ENCODE assay signal across 14 cellular contexts in the genomic region with DNA sequence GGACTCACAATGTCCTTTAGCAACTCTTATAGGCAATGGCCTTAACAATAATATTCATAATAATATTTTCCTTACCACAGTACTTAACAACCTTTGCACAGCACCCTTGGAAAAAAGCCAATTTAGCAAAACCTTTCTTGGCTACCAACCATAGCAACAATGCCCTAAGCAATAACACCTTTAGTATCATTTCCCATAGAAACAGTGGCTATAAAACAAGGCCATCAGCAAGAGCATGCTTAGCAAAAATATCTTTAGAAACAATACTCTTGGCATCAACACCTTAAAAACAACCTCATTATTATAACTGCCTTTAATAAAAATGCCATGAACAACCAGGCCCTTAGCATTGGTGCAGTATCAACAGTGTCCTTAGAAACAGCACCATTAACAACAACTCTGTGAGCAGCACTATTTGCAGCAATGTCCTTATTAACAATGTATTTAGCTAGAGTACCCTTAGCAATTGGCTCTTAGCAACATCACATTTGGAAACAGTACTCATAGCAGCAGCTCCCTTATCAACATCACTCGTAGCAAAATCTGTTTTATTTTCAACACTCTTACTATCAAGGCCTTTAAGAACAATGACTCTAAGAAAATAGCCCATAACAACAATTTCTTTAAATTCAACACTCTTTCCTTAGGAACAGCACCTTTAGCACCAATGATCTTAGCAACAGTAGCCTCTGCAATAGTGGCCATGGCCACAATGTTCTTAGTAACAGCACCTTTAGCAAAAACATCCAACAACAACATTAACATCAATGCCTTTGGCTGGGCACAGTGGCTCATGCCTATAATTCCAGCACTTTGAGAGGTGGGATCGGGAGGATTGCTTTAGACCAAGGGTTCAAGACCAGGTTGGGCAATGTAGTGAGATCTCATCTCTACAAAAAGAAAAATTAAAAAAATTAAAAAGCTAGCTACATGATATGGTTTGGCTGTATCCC. TPM values are rescaled to one million over a fixed set of nuclear protein-coding genes. Genes with fewer than 3 reads are reported as not detected.
"Had no signal": no experiment of that assay in that cellular context is flagged by ENCODE, and none has a peak within 500 bp of the region (broad histone marks: within the 10 kb centered on the region; RNA-seq: fewer than 3 reads in every experiment).

No MANE protein-coding gene starts in this region.

RNA-seq across cellular contexts. Expression of gene SPATA31A3, which starts 52.2 kb away (rescaled TPM):
- total RNA-seq: activated CD4-positive, alpha-beta memory T cell treated with anti-CD3 and anti-CD28 coated beads, Interleukin-2, amount 10 ng/mL, durations not matched to agents 7 days and 5 days; activated CD4-positive, alpha-beta T cell treated with anti-CD3 and anti-CD28 coated beads for 36 hours; activated CD4-positive, alpha-beta T cell treated with anti-CD3 and anti-CD28 coated beads, Interleukin-2, amount 10 ng/mL, durations not matched to agents 7 days and 5 days; activated CD8-positive, alpha-beta memory T cell treated with anti-CD3 and anti-CD28 coated beads, Interleukin-2, amount 10 ng/mL, durations not matched to agents 7 days and 5 days; activated CD8-positive, alpha-beta T cell treated with anti-CD3 and anti-CD28 coated beads, Interleukin-2, amount 10 ng/mL, durations not matched to agents 7 days and 5 days; activated naive CD8-positive, alpha-beta T cell treated with anti-CD3 and anti-CD28 coated beads, Interleukin-2, amount 10 ng/mL, durations not matched to agents 7 days and 5 days; activated T-helper 2 cell treated with anti-CD3 and anti-CD28 coated beads, Interferon-gamma antibody, Interleukin-2, Interleukin-4, amounts not matched to agents 10 μg/mL and 5 μg/mL and 100 μg/mL, durations not matched to agents 14 hours and 24 hours and 36 hours; astrocyte; body of pancreas; breast epithelium; cardiac septum; T-helper 2 cell treated with Interferon-gamma antibody and Interleukin-4, amounts not matched to agents 100 ng/mL and 5 ng/mL, for 36 hours; WTC11 had no signal
- polyA plus RNA-seq: adipose tissue had no signal
